Comparison of ENCODE assay signal across 1 cellular context in the genomic region with DNA sequence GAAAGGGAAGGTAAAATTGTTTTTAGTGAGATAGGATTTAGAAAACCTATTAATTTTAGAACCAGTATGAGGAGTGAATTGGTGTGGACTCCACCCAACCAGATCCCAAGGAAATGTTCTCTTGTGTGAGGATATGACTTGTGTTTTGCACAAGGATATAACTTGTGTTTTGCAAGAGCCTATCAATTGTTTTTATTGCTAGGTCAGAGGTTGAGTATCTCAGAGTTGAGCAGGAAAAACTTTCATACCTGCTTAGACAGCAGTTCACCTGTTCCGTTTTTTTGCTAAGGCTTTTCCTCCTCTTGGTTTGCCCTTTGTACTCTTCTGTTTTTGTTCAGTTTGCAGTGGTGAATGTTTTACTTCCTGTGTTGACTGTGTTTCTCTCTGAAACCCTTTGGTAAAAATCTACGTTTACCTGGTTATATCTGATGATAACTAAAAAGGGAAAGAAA.
TF ChIP-seq lines count a peak whose summit lies in the region.

No MANE protein-coding gene starts in this region.

TF ChIP-seq in HepG2, 621 proteins besides CTCF, POLR2A, EP300 and RAD21 (continued from another document and continues in another):
- TF ChIP-seq, protein P1, sequence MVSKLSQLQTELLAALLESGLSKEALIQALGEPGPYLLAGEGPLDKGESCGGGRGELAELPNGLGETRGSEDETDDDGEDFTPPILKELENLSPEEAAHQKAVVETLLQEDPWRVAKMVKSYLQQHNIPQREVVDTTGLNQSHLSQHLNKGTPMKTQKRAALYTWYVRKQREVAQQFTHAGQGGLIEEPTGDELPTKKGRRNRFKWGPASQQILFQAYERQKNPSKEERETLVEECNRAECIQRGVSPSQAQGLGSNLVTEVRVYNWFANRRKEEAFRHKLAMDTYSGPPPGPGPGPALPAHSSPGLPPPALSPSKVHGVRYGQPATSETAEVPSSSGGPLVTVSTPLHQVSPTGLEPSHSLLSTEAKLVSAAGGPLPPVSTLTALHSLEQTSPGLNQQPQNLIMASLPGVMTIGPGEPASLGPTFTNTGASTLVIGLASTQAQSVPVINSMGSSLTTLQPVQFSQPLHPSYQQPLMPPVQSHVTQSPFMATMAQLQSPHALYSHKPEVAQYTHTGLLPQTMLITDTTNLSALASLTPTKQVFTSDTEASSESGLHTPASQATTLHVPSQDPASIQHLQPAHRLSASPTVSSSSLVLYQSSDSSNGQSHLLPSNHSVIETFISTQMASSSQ (IDR thresholded peaks at IDR 0.05; ENCODE audit: low read depth) = peak; percentile 73
- TF ChIP-seq, protein P1 (CRISPR knock-in tag; IDR thresholded peaks at IDR 0.05; ENCODE audit: borderline replicate concordance) = peak; percentile 71; the same call in 1 of the 2 replicates
- TF ChIP-seq MIER3 (CRISPR knock-in tag; IDR thresholded peaks at IDR 0.05; ENCODE audit: borderline replicate concordance) (peak; percentile 42; the same call in 1 of the 2 replicates), KDM6A (CRISPR knock-in tag; IDR thresholded peaks at IDR 0.05; ENCODE audit: low read depth) (peak; percentile 83), ZNF232 (CRISPR knock-in tag; IDR thresholded peaks at IDR 0.05; ENCODE audit: borderline replicate concordance) (peak; percentile 72; the same call in 1 of the 2 replicates), HMG20B (CRISPR knock-in tag; conservative IDR thresholded peaks at IDR 0.05) (peak; percentile 57; the same call in 1 of the 2 replicates), FOXK1 (CRISPR knock-in tag; IDR thresholded peaks at IDR 0.05; ENCODE audit: borderline replicate concordance, low read depth) (peak; percentile 54; the same call in 1 of the 2 replicates), CREB1 (IDR thresholded peaks at IDR 0.05) (no peak), CREB1 (CRISPR knock-in tag; IDR thresholded peaks at IDR 0.05) (peak; percentile 75; the same call in 1 of the 2 replicates), MAFK (conservative IDR thresholded peaks at IDR 0.05 in 1 of 2, IDR thresholded peaks at IDR 0.05 in 1 of 2; ENCODE audit: low read length in 2 of 2) (peak; percentile 30 to 37; a peak in 2 of 4 replicates), RXRB (CRISPR knock-in tag; IDR thresholded peaks at IDR 0.05; ENCODE audit: borderline replicate concordance) (peak; percentile 87), ZFP1 (CRISPR knock-in tag; IDR thresholded peaks at IDR 0.05) (0 out of 2 replicates have a peak, but pooled peaks have one; percentile 34), FOXP1 (IDR thresholded peaks at IDR 0.05) (no peak), FOXP1 (CRISPR knock-in tag; IDR thresholded peaks at IDR 0.05) (peak; percentile 67; the same call in 1 of the 2 replicates), MYNN (CRISPR knock-in tag; IDR thresholded peaks at IDR 0.05; ENCODE audit: low read depth) (no peak), NFKB2 (CRISPR knock-in tag; IDR thresholded peaks at IDR 0.05; ENCODE audit: borderline replicate concordance) (no peak), GABPA (IDR thresholded peaks at IDR 0.05; ENCODE audit: low read depth, low read length) (no peak), GABPA (CRISPR knock-in tag; IDR thresholded peaks at IDR 0.05; ENCODE audit: low read depth) (peak; percentile 81), ZNF264 (CRISPR knock-in tag; IDR thresholded peaks at IDR 0.05) (peak; percentile 37; the same call in 1 of the 2 replicates), ZNF432 (CRISPR knock-in tag; IDR thresholded peaks at IDR 0.05; ENCODE audit: borderline replicate concordance) (no peak), DPF2 (CRISPR knock-in tag; IDR thresholded peaks at IDR 0.05; ENCODE audit: borderline replicate concordance, low read depth) (peak; percentile 65; the same call in 1 of the 2 replicates), ZNF33A (CRISPR knock-in tag; IDR thresholded peaks at IDR 0.05; ENCODE audit: borderline replicate concordance) (0 out of 2 replicates have a peak, but pooled peaks have one; percentile 63), FOXA3 (CRISPR knock-in tag; IDR thresholded peaks at IDR 0.05) (peak; percentile 73), NCOR1 (IDR thresholded peaks at IDR 0.05; ENCODE audit: borderline replicate concordance, low read length) (peak; percentile 26; the same call in 1 of the 2 replicates), POLR2AphosphoS5 (IDR thresholded peaks at IDR 0.05; ENCODE audit: low read depth, low read length) (peak; percentile 70), KLF11 (CRISPR knock-in tag; IDR thresholded peaks at IDR 0.05) (0 out of 2 replicates have a peak, but pooled peaks have one; percentile 50), GZF1 (CRISPR knock-in tag; IDR thresholded peaks at IDR 0.05) (no peak)
- TF ChIP-seq, protein P2, sequence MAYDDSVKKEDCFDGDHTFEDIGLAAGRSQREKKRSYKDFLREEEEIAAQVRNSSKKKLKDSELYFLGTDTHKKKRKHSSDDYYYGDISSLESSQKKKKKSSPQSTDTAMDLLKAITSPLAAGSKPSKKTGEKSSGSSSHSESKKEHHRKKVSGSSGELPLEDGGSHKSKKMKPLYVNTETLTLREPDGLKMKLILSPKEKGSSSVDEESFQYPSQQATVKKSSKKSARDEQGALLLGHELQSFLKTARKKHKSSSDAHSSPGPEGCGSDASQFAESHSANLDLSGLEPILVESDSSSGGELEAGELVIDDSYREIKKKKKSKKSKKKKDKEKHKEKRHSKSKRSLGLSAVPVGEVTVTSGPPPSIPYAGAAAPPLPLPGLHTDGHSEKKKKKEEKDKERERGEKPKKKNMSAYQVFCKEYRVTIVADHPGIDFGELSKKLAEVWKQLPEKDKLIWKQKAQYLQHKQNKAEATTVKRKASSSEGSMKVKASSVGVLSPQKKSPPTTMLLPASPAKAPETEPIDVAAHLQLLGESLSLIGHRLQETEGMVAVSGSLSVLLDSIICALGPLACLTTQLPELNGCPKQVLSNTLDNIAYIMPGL (CRISPR knock-in tag; IDR thresholded peaks at IDR 0.05; ENCODE audit: borderline replicate concordance in 1 of 2, low read depth in 1 of 2) = peak in 1 of 2 experiments; percentile 38; a peak in 1 of 4 replicates
- TF ChIP-seq, protein P3, sequence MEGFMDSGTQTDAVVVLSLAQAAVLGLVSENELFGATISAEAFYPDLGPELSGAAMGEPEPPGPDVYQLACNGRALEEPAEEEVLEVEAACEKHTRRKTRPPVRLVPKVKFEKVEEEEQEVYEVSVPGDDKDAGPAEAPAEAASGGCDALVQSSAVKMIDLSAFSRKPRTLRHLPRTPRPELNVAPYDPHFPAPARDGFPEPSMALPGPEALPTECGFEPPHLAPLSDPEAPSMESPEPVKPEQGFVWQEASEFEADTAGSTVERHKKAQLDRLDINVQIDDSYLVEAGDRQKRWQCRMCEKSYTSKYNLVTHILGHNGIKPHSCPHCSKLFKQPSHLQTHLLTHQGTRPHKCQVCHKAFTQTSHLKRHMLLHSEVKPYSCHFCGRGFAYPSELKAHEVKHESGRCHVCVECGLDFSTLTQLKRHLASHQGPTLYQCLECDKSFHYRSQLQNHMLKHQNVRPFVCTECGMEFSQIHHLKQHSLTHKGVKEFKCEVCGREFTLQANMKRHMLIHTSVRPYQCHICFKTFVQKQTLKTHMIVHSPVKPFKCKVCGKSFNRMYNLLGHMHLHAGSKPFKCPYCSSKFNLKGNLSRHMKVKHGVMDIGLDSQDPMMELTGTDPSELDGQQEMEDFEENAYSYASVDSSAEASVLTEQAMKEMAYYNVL (CRISPR knock-in tag; IDR thresholded peaks at IDR 0.05; ENCODE audit: borderline replicate concordance) = 0 out of 2 replicates have a peak, but pooled peaks have one; percentile 36
- TF ChIP-seq, protein P4, sequence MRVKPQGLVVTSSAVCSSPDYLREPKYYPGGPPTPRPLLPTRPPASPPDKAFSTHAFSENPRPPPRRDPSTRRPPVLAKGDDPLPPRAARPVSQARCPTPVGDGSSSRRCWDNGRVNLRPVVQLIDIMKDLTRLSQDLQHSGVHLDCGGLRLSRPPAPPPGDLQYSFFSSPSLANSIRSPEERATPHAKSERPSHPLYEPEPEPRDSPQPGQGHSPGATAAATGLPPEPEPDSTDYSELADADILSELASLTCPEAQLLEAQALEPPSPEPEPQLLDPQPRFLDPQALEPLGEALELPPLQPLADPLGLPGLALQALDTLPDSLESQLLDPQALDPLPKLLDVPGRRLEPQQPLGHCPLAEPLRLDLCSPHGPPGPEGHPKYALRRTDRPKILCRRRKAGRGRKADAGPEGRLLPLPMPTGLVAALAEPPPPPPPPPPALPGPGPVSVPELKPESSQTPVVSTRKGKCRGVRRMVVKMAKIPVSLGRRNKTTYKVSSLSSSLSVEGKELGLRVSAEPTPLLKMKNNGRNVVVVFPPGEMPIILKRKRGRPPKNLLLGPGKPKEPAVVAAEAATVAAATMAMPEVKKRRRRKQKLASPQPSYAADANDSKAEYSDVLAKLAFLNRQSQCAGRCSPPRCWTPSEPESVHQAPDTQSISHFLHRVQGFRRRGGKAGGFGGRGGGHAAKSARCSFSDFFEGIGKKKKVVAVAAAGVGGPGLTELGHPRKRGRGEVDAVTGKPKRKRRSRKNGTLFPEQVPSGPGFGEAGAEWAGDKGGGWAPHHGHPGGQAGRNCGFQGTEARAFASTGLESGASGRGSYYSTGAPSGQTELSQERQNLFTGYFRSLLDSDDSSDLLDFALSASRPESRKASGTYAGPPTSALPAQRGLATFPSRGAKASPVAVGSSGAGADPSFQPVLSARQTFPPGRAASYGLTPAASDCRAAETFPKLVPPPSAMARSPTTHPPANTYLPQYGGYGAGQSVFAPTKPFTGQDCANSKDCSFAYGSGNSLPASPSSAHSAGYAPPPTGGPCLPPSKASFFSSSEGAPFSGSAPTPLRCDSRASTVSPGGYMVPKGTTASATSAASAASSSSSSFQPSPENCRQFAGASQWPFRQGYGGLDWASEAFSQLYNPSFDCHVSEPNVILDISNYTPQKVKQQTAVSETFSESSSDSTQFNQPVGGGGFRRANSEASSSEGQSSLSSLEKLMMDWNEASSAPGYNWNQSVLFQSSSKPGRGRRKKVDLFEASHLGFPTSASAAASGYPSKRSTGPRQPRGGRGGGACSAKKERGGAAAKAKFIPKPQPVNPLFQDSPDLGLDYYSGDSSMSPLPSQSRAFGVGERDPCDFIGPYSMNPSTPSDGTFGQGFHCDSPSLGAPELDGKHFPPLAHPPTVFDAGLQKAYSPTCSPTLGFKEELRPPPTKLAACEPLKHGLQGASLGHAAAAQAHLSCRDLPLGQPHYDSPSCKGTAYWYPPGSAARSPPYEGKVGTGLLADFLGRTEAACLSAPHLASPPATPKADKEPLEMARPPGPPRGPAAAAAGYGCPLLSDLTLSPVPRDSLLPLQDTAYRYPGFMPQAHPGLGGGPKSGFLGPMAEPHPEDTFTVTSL (CRISPR knock-in tag; IDR thresholded peaks at IDR 0.05; ENCODE audit: borderline replicate concordance) = peak; percentile 96
- TF ChIP-seq, protein P5, sequence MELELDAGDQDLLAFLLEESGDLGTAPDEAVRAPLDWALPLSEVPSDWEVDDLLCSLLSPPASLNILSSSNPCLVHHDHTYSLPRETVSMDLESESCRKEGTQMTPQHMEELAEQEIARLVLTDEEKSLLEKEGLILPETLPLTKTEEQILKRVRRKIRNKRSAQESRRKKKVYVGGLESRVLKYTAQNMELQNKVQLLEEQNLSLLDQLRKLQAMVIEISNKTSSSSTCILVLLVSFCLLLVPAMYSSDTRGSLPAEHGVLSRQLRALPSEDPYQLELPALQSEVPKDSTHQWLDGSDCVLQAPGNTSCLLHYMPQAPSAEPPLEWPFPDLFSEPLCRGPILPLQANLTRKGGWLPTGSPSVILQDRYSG (CRISPR knock-in tag; IDR thresholded peaks at IDR 0.05) = no peak
- TF ChIP-seq, protein P6, sequence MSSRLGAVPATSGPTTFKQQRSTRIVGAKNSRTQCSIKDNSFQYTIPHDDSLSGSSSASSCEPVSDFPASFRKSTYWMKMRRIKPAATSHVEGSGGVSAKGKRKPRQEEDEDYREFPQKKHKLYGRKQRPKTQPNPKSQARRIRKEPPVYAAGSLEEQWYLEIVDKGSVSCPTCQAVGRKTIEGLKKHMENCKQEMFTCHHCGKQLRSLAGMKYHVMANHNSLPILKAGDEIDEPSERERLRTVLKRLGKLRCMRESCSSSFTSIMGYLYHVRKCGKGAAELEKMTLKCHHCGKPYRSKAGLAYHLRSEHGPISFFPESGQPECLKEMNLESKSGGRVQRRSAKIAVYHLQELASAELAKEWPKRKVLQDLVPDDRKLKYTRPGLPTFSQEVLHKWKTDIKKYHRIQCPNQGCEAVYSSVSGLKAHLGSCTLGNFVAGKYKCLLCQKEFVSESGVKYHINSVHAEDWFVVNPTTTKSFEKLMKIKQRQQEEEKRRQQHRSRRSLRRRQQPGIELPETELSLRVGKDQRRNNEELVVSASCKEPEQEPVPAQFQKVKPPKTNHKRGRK (CRISPR knock-in tag; IDR thresholded peaks at IDR 0.05) = no peak
- TF ChIP-seq, protein P7, sequence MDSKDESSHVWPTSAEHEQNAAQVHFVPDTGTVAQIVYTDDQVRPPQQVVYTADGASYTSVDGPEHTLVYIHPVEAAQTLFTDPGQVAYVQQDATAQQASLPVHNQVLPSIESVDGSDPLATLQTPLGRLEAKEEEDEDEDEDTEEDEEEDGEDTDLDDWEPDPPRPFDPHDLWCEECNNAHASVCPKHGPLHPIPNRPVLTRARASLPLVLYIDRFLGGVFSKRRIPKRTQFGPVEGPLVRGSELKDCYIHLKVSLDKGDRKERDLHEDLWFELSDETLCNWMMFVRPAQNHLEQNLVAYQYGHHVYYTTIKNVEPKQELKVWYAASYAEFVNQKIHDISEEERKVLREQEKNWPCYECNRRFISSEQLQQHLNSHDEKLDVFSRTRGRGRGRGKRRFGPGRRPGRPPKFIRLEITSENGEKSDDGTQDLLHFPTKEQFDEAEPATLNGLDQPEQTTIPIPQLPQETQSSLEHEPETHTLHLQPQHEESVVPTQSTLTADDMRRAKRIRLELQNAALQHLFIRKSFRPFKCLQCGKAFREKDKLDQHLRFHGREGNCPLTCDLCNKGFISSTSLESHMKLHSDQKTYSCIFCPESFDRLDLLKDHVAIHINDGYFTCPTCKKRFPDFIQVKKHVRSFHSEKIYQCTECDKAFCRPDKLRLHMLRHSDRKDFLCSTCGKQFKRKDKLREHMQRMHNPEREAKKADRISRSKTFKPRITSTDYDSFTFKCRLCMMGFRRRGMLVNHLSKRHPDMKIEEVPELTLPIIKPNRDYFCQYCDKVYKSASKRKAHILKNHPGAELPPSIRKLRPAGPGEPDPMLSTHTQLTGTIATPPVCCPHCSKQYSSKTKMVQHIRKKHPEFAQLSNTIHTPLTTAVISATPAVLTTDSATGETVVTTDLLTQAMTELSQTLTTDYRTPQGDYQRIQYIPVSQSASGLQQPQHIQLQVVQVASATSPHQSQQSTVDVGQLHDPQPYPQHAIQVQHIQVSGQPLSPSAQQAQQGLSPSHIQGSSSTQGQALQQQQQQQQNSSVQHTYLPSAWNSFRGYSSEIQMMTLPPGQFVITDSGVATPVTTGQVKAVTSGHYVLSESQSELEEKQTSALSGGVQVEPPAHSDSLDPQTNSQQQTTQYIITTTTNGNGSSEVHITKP (CRISPR knock-in tag; IDR thresholded peaks at IDR 0.05; ENCODE audit: low read depth) = 0 out of 2 replicates have a peak, but pooled peaks have one; percentile 32
